In genomic region chr3:172125963-172126403, GRCh38 we compare ENCODE assay signal across 8 cellular contexts.
DNase-seq lines count a peak whose midpoint lies in the region; ATAC-seq, FAIRE-seq and TF ChIP-seq lines count a peak whose summit lies in the region.

No MANE protein-coding gene starts in this region.

- H2AFZ ChIP-seq in endothelial cell of umbilical vein (ENCODE audit: low read depth, low read length) = no peak overlapping the region

- H3K4me3 Mint-ChIP-seq in mesothelial cell of epicardium = no peak overlapping the region
- no peak overlapping the region for H3K4me3 Mint-ChIP-seq in CD4-positive, alpha-beta memory T cell

- H3K4me1 Mint-ChIP-seq in mesothelial cell of epicardium = peaks cover 44% of the 10 kb centered on the region
- H3K4me1 Mint-ChIP-seq in CD4-positive, alpha-beta memory T cell = peaks cover 25 to 51% (median 32%) of the 10 kb centered on the region in 4 donors

- TF ChIP-seq CTCF in endothelial cell of umbilical vein (IDR thresholded peaks at IDR 0.05; ENCODE audit: extremely low read depth in 1 of 2, insufficient read depth in 1 of 2, low read depth in 1 of 2, low read length in 2 of 2) (no peak), mesothelial cell of epicardium (IDR thresholded peaks at IDR 0.05; ENCODE audit: unreplicated experiment) (no peak), upper lobe of left lung (IDR thresholded peaks at IDR 0.05) (no peak)

- H3K9me1 ChIP-seq in endothelial cell of umbilical vein (replicated peaks; ENCODE audit: control insufficient read depth, extremely low read depth, insufficient read depth, low read length) = no peaks in the 10 kb centered on the region

- H3K9me3 ChIP-seq in endothelial cell of umbilical vein (replicated peaks; ENCODE audit: control insufficient read depth, insufficient read depth, low read length) = no peaks in the 10 kb centered on the region
- H3K9me3 ChIP-seq in upper lobe of left lung = no peaks in the 10 kb centered on the region
- no peaks in the 10 kb centered on the region for H3K9me3 ChIP-seq in CD4-positive, alpha-beta memory T cell (ENCODE audit: control insufficient read depth in 1 of 2, low read length in 2 of 2)

- H4K20me1 ChIP-seq in endothelial cell of umbilical vein (replicated peaks; ENCODE audit: control insufficient read depth, extremely low read depth, insufficient read depth, low read length) = peaks cover 7% of the 10 kb centered on the region

- intact Hi-C loops in endothelial cell of umbilical vein (cut with micrococcal nuclease) = no loop called here
- intact Hi-C loops in CD4-positive, alpha-beta memory T cell (cut with micrococcal nuclease) = no loop called here

- no peaks in the 10 kb centered on the region for H3K27me3 Mint-ChIP-seq in mesothelial cell of epicardium (ENCODE audit: low read depth)
- no peaks in the 10 kb centered on the region for H3K27me3 Mint-ChIP-seq in CD4-positive, alpha-beta memory T cell

- TF ChIP-seq POLR2A in endothelial cell of umbilical vein (IDR thresholded peaks at IDR 0.05; ENCODE audit: low read depth, low read length) = no peak
- TF ChIP-seq POLR2A in upper lobe of left lung (IDR thresholded peaks at IDR 0.05) = no peak

- H3K4me3 ChIP-seq in endothelial cell of umbilical vein (replicated peaks in 1 of 3; ENCODE audit: insufficient read depth in 1 of 3, low read depth in 1 of 3, low read length in 3 of 3) = no peak overlapping the region
- H3K4me3 ChIP-seq in upper lobe of left lung = no peak overlapping the region
- H3K4me3 ChIP-seq in CD4-positive, alpha-beta memory T cell (ENCODE audit: low read length in 2 of 2) = no peak overlapping the region

- DNase-seq in NCI-H2196 (lab: John Stamatoyannopoulos, UW; ENCODE audit: unreplicated experiment) = peak; percentile 69
- no peak for DNase-seq in NCI-H2196 treated with DMSO at 0.1 percent for 48 hours (lab: John Stamatoyannopoulos, UW; ENCODE audit: unreplicated experiment)
- peak; percentile 56 for DNase-seq in endothelial cell of umbilical vein (ENCODE audit: low read depth, low spot score)
- DNase-seq in mesothelial cell of epicardium (ENCODE audit: low spot score in 2 of 2, unreplicated experiment in 2 of 2) = no peak
- DNase-seq in upper lobe of left lung = no peak
- DNase-seq in CD4-positive, alpha-beta memory T cell = no peak

- H3K27ac ChIP-seq in endothelial cell of umbilical vein (ENCODE audit: insufficient read depth, low read depth, low read length) = no peak overlapping the region
- H3K27ac ChIP-seq in upper lobe of left lung = peak overlapping the region in 3 of 4 donors; percentile 45 to 83 (median 82)
- no peak overlapping the region for H3K27ac ChIP-seq in CD4-positive, alpha-beta memory T cell (ENCODE audit: low read depth, low read length)

- ATAC-seq in upper lobe of left lung (ENCODE audit: low FRiP score in 2 of 2) (peak; percentile 75 to 81), GM19324 (IDR thresholded peaks at IDR 0.05; ENCODE audit: low FRiP score, unreplicated experiment) (no peak), GM21423 (IDR thresholded peaks at IDR 0.05; ENCODE audit: unreplicated experiment) (no peak)

- peaks cover 27% of the 10 kb centered on the region for H3K36me3 Mint-ChIP-seq in mesothelial cell of epicardium
- H3K36me3 Mint-ChIP-seq in CD4-positive, alpha-beta memory T cell = peaks cover 18 to 22% of the 10 kb centered on the region in 2 donors

- H3K9me3 Mint-ChIP-seq in mesothelial cell of epicardium = no peaks in the 10 kb centered on the region
- peaks cover 0 to 2% (median 0%) of the 10 kb centered on the region in 8 donors for H3K9me3 Mint-ChIP-seq in CD4-positive, alpha-beta memory T cell

- TF ChIP-seq EP300 in upper lobe of left lung (IDR thresholded peaks at IDR 0.05) = peak in 1 of 4 donors; percentile 2

- peak; percentile 37 for FAIRE-seq in endothelial cell of umbilical vein (lab: Jason Lieb, UNC)

- no TSS peak for BruUV-seq in endothelial cell of umbilical vein (replicated peaks; lab: Mats Ljungman, UMichigan)

- H3K36me3 ChIP-seq in endothelial cell of umbilical vein (ENCODE audit: control insufficient read depth in 2 of 2, extremely low read depth in 1 of 2, insufficient read depth in 2 of 2, low read length in 2 of 2) = peaks cover 13 to 14% of the 10 kb centered on the region in 2 experiments
- H3K36me3 ChIP-seq in upper lobe of left lung = peaks cover 0 to 7% (median 0%) of the 10 kb centered on the region in 4 donors
- no peaks in the 10 kb centered on the region for H3K36me3 ChIP-seq in CD4-positive, alpha-beta memory T cell (ENCODE audit: insufficient read depth, low read length)

- H3K4me1 ChIP-seq in endothelial cell of umbilical vein (ENCODE audit: control insufficient read depth, extremely low read depth, insufficient read depth, low read length) (peaks cover 54% of the 10 kb centered on the region), upper lobe of left lung (peaks cover 56 to 70% (median 61%) of the 10 kb centered on the region in 4 donors)
- peaks cover 18% of the 10 kb centered on the region for H3K4me1 ChIP-seq in CD4-positive, alpha-beta memory T cell (ENCODE audit: insufficient read depth, low read length)

- peaks cover 85% of the 10 kb centered on the region for H3K79me2 ChIP-seq in endothelial cell of umbilical vein (ENCODE audit: control insufficient read depth, insufficient read depth, low read length)

- CTCF ChIA-PET in endothelial cell of umbilical vein (lab: Charles Lee) = interaction anchor here (0.6 kb wide), 1 partner anchor 42 kb away, joined by 3 read pairs; no protein-coding TSS in a partner anchor
- CTCF ChIA-PET in CD4-positive, alpha-beta memory T cell (lab: Charles Lee; ENCODE audit: partially characterized antibody) = interaction anchor here (0.8 to 2.1 kb wide), 2 partner anchors 14 to 22 kb away, joined by 3 to 4 read pairs; no protein-coding TSS in a partner anchor

- dilution Hi-C loops in endothelial cell of umbilical vein (cut with MboI; ENCODE audit: extremely low pct_ligation_motif_present, low sequenced_read_pairs) = no loop called here

- H3K27ac Mint-ChIP-seq in mesothelial cell of epicardium = peak overlapping the region; percentile 80
- peak overlapping the region in 3 of 7 donors; percentile 44 to 45 (median 44) for H3K27ac Mint-ChIP-seq in CD4-positive, alpha-beta memory T cell

- WGBS in upper lobe of left lung, 2 donors = 21 to 39% methylated on average over 6 of the region's 6 CpGs

- no peak overlapping the region for H3K4me2 ChIP-seq in endothelial cell of umbilical vein (ENCODE audit: insufficient read depth, low read length)

- H3K27me3 ChIP-seq in endothelial cell of umbilical vein (ENCODE audit: control insufficient read depth in 2 of 2, insufficient read depth in 2 of 2, low read length in 2 of 2) = no peaks in the 10 kb centered on the region
- no peaks in the 10 kb centered on the region for H3K27me3 ChIP-seq in upper lobe of left lung
- H3K27me3 ChIP-seq in CD4-positive, alpha-beta memory T cell (ENCODE audit: insufficient read depth, low read length) = no peaks in the 10 kb centered on the region

- POLR2A ChIA-PET in endothelial cell of umbilical vein (lab: Charles Lee) = no interaction called here
- POLR2A ChIA-PET in CD4-positive, alpha-beta memory T cell (lab: Charles Lee; ENCODE audit: partially characterized antibody) = no interaction called here

- no peak overlapping the region for H3K9ac ChIP-seq in endothelial cell of umbilical vein (replicated peaks; ENCODE audit: extremely low read depth, insufficient read depth, low read length)

TF ChIP-seq in endothelial cell of umbilical vein, 7 proteins besides CTCF, POLR2A, EP300 and RAD21:
- TF ChIP-seq JUN (IDR thresholded peaks at IDR 0.05; ENCODE audit: borderline replicate concordance, insufficient read depth, insufficient read length, low read depth) (no peak), MYC (IDR thresholded peaks at IDR 0.05; ENCODE audit: low read depth, low read length) (no peak), POLR2AphosphoS5 (IDR thresholded peaks at IDR 0.05; ENCODE audit: insufficient read depth, low read depth, low read length) (no peak), GATA2 (IDR thresholded peaks at IDR 0.05; ENCODE audit: insufficient read depth, insufficient read length, low read depth, low read length) (no peak), FOS (IDR thresholded peaks at IDR 0.05; ENCODE audit: borderline replicate concordance, insufficient read depth, low read length) (no peak), MAX (IDR thresholded peaks at IDR 0.05; ENCODE audit: insufficient read depth, insufficient read length) (no peak), EZH2 (IDR thresholded peaks at IDR 0.05; ENCODE audit: borderline replicate concordance, low read depth, low read length, severe bottlenecking) (no peak)
TF ChIP-seq in endothelial cell of umbilical vein: peak in this region for 0.

Comparison
In these comparisons a context has a peak if more than half of its experiments do, and no peak if none do; other contexts are left out.
1. DNase-seq: peak in NCI-H2196 (single experiment) and endothelial cell of umbilical vein (single experiment); none in NCI-H2196 treated with DMSO at 0.1 percent for 48 hours (single experiment), mesothelial cell of epicardium (0 of 2), upper lobe of left lung (0 of 2) and CD4-positive, alpha-beta memory T cell (0 of 5).
2. H3K27ac ChIP-seq: peak in upper lobe of left lung (3 of 4); none in endothelial cell of umbilical vein (single experiment) and CD4-positive, alpha-beta memory T cell (single experiment).
3. ATAC-seq: peak in upper lobe of left lung (2 of 2); none in GM19324 (single experiment) and GM21423 (single experiment).